21 cellular contexts compared by ENCODE assay signal in the genomic region with DNA sequence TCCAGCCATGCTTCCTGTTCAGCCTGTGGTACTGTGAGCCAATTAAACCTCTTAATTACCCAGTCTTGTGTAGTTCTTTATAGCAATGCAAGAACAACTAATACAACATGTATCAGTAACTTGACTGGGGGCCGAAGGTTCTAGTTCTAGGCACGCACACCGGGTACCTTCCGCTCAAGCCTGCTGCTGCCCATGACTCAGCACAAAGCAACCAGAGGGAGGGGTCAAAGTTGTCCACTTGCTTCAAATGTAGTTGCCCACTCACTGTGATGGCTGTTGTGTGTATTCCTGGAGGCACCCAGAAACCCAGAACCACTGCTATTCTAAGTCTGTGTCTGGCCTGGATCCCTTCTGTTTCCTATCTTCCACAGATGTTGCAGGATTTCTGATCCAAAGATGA.
"Had no signal": no experiment of that assay in that cellular context is flagged by ENCODE, and none has a peak within 500 bp of the region (broad histone marks: within the 10 kb centered on the region; RNA-seq: fewer than 3 reads in every experiment).

No MANE protein-coding gene starts in this region.

- H3K4me3 Mint-ChIP-seq: naive thymus-derived CD8-positive, alpha-beta T cell; neural progenitor cell had no signal

- H3K27me3 Mint-ChIP-seq: naive thymus-derived CD8-positive, alpha-beta T cell; progenitor cell of endocrine pancreas had no signal

- H3K27ac ChIP-seq: coronary artery, gastrocnemius medialis, heart right ventricle, neural progenitor cell, pancreas, tibial artery, upper lobe of left lung, uterus had no signal

- DNase-seq: effector CD8-positive, alpha-beta T cell; gastrocnemius medialis; heart right ventricle; hypothalamus; islet precursor cell; mammary epithelial cell; naive thymus-derived CD8-positive, alpha-beta T cell; occipital lobe; pancreas; right cardiac atrium; stimulated activated CD4-positive, alpha-beta T cell treated with anti-CD3 and anti-CD28 coated beads, Interleukin-2, amount 100 ng/mL, for 48 hours; stimulated activated naive CD8-positive, alpha-beta T cell treated with anti-CD3 and anti-CD28 coated beads, Interleukin-15, Interleukin-2, amounts not matched to agents 100 U/mL and 50 U/mL, for 24 hours; tibial artery; upper lobe of left lung; uterus had no signal

- H3K4me1 ChIP-seq: gastrocnemius medialis, heart right ventricle, neural progenitor cell, pancreas, tibial artery, upper lobe of left lung, uterus had no signal

- ATAC-seq: esophagus mucosa; gastrocnemius medialis; heart right ventricle; left lobe of liver; naive thymus-derived CD8-positive, alpha-beta T cell; pancreas; right cardiac atrium; stimulated activated naive CD8-positive, alpha-beta T cell treated with anti-CD3 and anti-CD28 coated beads, Interleukin-15, Interleukin-2, amounts not matched to agents 100 U/mL and 50 U/mL, for 24 hours had no signal

- H3K27me3 ChIP-seq: gastrocnemius medialis, heart right ventricle, neural progenitor cell, pancreas, tibial artery, upper lobe of left lung, uterus had no signal

- H3K4me1 Mint-ChIP-seq: naive thymus-derived CD8-positive, alpha-beta T cell had no signal

- H3K4me3 ChIP-seq: coronary artery, gastrocnemius medialis, heart right ventricle, neural progenitor cell, pancreas, smooth muscle cell, tibial artery, upper lobe of left lung, uterus had no signal

- H3K27ac Mint-ChIP-seq: naive thymus-derived CD8-positive, alpha-beta T cell; neural progenitor cell; progenitor cell of endocrine pancreas had no signal

- H3K9ac ChIP-seq: neural progenitor cell had no signal

- H2AFZ ChIP-seq: neural progenitor cell had no signal

- H3K36me3 Mint-ChIP-seq: neural progenitor cell had no signal

- H3K4me2 ChIP-seq: neural progenitor cell, smooth muscle cell had no signal

- H3K36me3 ChIP-seq: gastrocnemius medialis, neural progenitor cell, pancreas, tibial artery, upper lobe of left lung, uterus had no signal

- H3K9me3 ChIP-seq: gastrocnemius medialis, heart right ventricle, pancreas, tibial artery, upper lobe of left lung, uterus had no signal

- FAIRE-seq: pancreas had no signal
